In genomic region chr2:157386747-157387146, GRCh38 we compare ENCODE assay signal across 18 cellular contexts. TPM values are rescaled to one million over a fixed set of nuclear protein-coding genes. Genes with fewer than 3 reads are reported as not detected.
A peak's percentile ranks its signal among the peaks of the same experiment; 100 is the strongest.
DNase-seq lines count a peak whose midpoint lies in the region; ATAC-seq and FAIRE-seq lines count a peak whose summit lies in the region.
"Had no signal": no experiment of that assay in that cellular context is flagged by ENCODE, and none has a peak within 500 bp of the region (broad histone marks: within the 10 kb centered on the region; RNA-seq: fewer than 3 reads in every experiment).

No MANE protein-coding gene starts in this region.

- peaks cover 16 to 18% of the 10 kb centered on the region in 2 donors for H3K9me3 Mint-ChIP-seq in activated T-cell treated with anti-CD3 and anti-CD28 coated beads, Interleukin-2, amount 50 U/mL, for 72 hours
- peaks cover 29% of the 10 kb centered on the region for H3K9me3 Mint-ChIP-seq in activated T-helper 17 cell treated with anti-CD3 and anti-CD28 coated beads, Interleukin-2, amount 50 U/mL, for 72 hours
- H3K9me3 Mint-ChIP-seq in naive thymus-derived CD8-positive, alpha-beta T cell: peaks cover 5 to 46% (median 32%) of the 10 kb centered on the region in 9 donors

- POLR2A ChIA-PET in naive thymus-derived CD8-positive, alpha-beta T cell (lab: Charles Lee): interaction anchor here (0.7 to 1.0 kb wide), 5 partner anchors 8 to 31 kb away, joined by 3 to 5 read pairs (median 3); no protein-coding TSS in a partner anchor

- no peak for ATAC-seq in activated T-cell treated with anti-CD3 and anti-CD28 coated beads, Interleukin-2, amount 50 U/mL, for 72 hours (replicated peaks in 1 of 2)
- ATAC-seq in activated T-helper 17 cell treated with anti-CD3 and anti-CD28 coated beads, Interleukin-2, amount 50 U/mL, for 72 hours (replicated peaks): no peak
- no peak for ATAC-seq in naive thymus-derived CD8-positive, alpha-beta T cell
- ATAC-seq in HG03108 (IDR thresholded peaks at IDR 0.05; ENCODE audit: unreplicated experiment): no peak
- ATAC-seq: K562 had no signal

- FAIRE-seq in GM18507 (lab: Jason Lieb, UNC): peak; percentile 26
- FAIRE-seq: A204.1, H1, K562 had no signal

- H3K4me1 Mint-ChIP-seq in activated T-cell treated with anti-CD3 and anti-CD28 coated beads, Interleukin-2, amount 50 U/mL, for 72 hours (ENCODE audit: low read depth): peaks cover 29% of the 10 kb centered on the region
- H3K4me1 Mint-ChIP-seq in activated T-helper 17 cell treated with anti-CD3 and anti-CD28 coated beads, Interleukin-2, amount 50 U/mL, for 72 hours: peaks cover 14% of the 10 kb centered on the region
- H3K4me1 Mint-ChIP-seq in naive thymus-derived CD8-positive, alpha-beta T cell: peaks cover 32 to 66% (median 54%) of the 10 kb centered on the region in 4 donors

- DNase-seq in activated T-cell treated with anti-CD3 and anti-CD28 coated beads, Interleukin-2, amount 50 U/mL, for 72 hours: no peak
- DNase-seq in activated T-cell treated with anti-CD3 and anti-CD28 coated beads, Interleukin-2, amount 50 U/mL, for 1 hour: no peak
- DNase-seq in GM18507 (ENCODE audit: extremely low spot score, insufficient read length, low read depth) (no peak), anterior cingulate cortex (lab: John Stamatoyannopoulos, UW) (no peak), T1000 (lab: John Stamatoyannopoulos, UW) (no peak)
- no peak for DNase-seq in naive thymus-derived CD8-positive, alpha-beta T cell
- DNase-seq: DND-41, GDM1, NCI-H1092 treated with DMSO at 0.1 percent for 48 hours, NCI-H1694, NCI-H2107, NCI-H446, NCI-H774 had no signal

- H3K27me3 Mint-ChIP-seq in activated T-cell treated with anti-CD3 and anti-CD28 coated beads, Interleukin-2, amount 50 U/mL, for 72 hours (ENCODE audit: low read depth): no peaks in the 10 kb centered on the region
- H3K27me3 Mint-ChIP-seq in activated T-helper 17 cell treated with anti-CD3 and anti-CD28 coated beads, Interleukin-2, amount 50 U/mL, for 72 hours: no peaks in the 10 kb centered on the region
- no peaks in the 10 kb centered on the region for H3K27me3 Mint-ChIP-seq in naive thymus-derived CD8-positive, alpha-beta T cell

- peaks cover 17 to 18% of the 10 kb centered on the region in 2 donors for H3K36me3 Mint-ChIP-seq in activated T-cell treated with anti-CD3 and anti-CD28 coated beads, Interleukin-2, amount 50 U/mL, for 72 hours (ENCODE audit: insufficient read depth in 2 of 2)
- no peaks in the 10 kb centered on the region for H3K36me3 Mint-ChIP-seq in activated T-helper 17 cell treated with anti-CD3 and anti-CD28 coated beads, Interleukin-2, amount 50 U/mL, for 72 hours (ENCODE audit: low read depth)
- H3K36me3 Mint-ChIP-seq in naive thymus-derived CD8-positive, alpha-beta T cell: peaks cover 0 to 38% (median 26%) of the 10 kb centered on the region in 3 donors

- peak overlapping the region in 1 of 2 donors; percentile 45 for H3K4me3 Mint-ChIP-seq in activated T-cell treated with anti-CD3 and anti-CD28 coated beads, Interleukin-2, amount 50 U/mL, for 72 hours
- no peak overlapping the region for H3K4me3 Mint-ChIP-seq in activated T-helper 17 cell treated with anti-CD3 and anti-CD28 coated beads, Interleukin-2, amount 50 U/mL, for 72 hours
- H3K4me3 Mint-ChIP-seq in naive thymus-derived CD8-positive, alpha-beta T cell: peak overlapping the region in 8 of 10 donors; percentile 0 to 44 (median 18)

- peak overlapping the region; percentile 72 for H3K27ac Mint-ChIP-seq in activated T-cell treated with anti-CD3 and anti-CD28 coated beads, Interleukin-2, amount 50 U/mL, for 72 hours
- peak overlapping the region; percentile 9 for H3K27ac Mint-ChIP-seq in activated T-helper 17 cell treated with anti-CD3 and anti-CD28 coated beads, Interleukin-2, amount 50 U/mL, for 72 hours
- H3K27ac Mint-ChIP-seq in naive thymus-derived CD8-positive, alpha-beta T cell: peak overlapping the region; percentile 43 to 87 (median 70)

RNA-seq across cellular contexts. Expression of gene CYTIP, which starts 57.1 kb away (rescaled TPM):
- 100 to 1,000 TPM; 444 to 460 TPM for total RNA-seq in activated T-cell treated with anti-CD3 and anti-CD28 coated beads, Interleukin-2, amount 50 U/mL, for 72 hours
- total RNA-seq in activated T-helper 17 cell treated with anti-CD3 and anti-CD28 coated beads, Interleukin-2, amount 50 U/mL, for 72 hours: 100 to 1,000 TPM; 581 to 591 TPM
- 100 to 1,000 TPM; 308 to 341 TPM for total RNA-seq in naive thymus-derived CD8-positive, alpha-beta T cell
- 100 to 1,000 TPM; 140 to 220 (median 155) TPM for polyA plus RNA-seq in naive thymus-derived CD8-positive, alpha-beta T cell
- total RNA-seq: H1 had no signal

Comparison
In these comparisons a context has a peak if more than half of its experiments do, and no peak if none do; other contexts are left out.
1. H3K27ac Mint-ChIP-seq: peak in every context shown above with its lines; median percentile 72 in activated T-cell treated with anti-CD3 and anti-CD28 coated beads, Interleukin-2, amount 50 U/mL, for 72 hours; 70 in naive thymus-derived CD8-positive, alpha-beta T cell; 9 in activated T-helper 17 cell treated with anti-CD3 and anti-CD28 coated beads, Interleukin-2, amount 50 U/mL, for 72 hours.